Comparison of ENCODE assay signal across 8 cellular contexts in genomic region chr11:64317325-64317960, GRCh38. TPM values are rescaled to one million over a fixed set of nuclear protein-coding genes. Genes with fewer than 3 reads are reported as not detected.
A peak's percentile ranks its signal among the peaks of the same experiment; 100 is the strongest.
DNase-seq lines count a peak whose midpoint lies in the region; ATAC-seq and TF ChIP-seq lines count a peak whose summit lies in the region.

Gene TRMT112, minus strand, starts transcription at chr11:64317559. Its CDS starts 33 bp downstream, at chr11:64317526.

- TF ChIP-seq CTCF in parathyroid adenoma (IDR thresholded peaks at IDR 0.05) (no peak), transverse colon (IDR thresholded peaks at IDR 0.05) (no peak)

- ATAC-seq in HG02678 (IDR thresholded peaks at IDR 0.05; ENCODE audit: unreplicated experiment) (peak; percentile 62), Right ventricle myocardium superior (ENCODE audit: poor library complexity) (peak; percentile 85)
- peak; percentile 81 for ATAC-seq in activated naive CD8-positive, alpha-beta T cell treated with anti-CD3 and anti-CD28 coated beads, Interleukin-2, amount 50 U/mL, for 24 hours

- H3K27ac Mint-ChIP-seq in activated naive CD8-positive, alpha-beta T cell treated with anti-CD3 and anti-CD28 coated beads, Interleukin-2, amount 50 U/mL, for 24 hours: peak within 1 kb of the TSS; percentile 98

- peaks cover 40% of the 10 kb centered on the region for H3K36me3 Mint-ChIP-seq in activated naive CD8-positive, alpha-beta T cell treated with anti-CD3 and anti-CD28 coated beads, Interleukin-2, amount 50 U/mL, for 24 hours (ENCODE audit: low read depth)

- H2AFZ ChIP-seq in parathyroid adenoma: peak within 1 kb of the TSS; percentile 78

- peak within 1 kb of the TSS; percentile 97 for H3K4me3 Mint-ChIP-seq in activated naive CD8-positive, alpha-beta T cell treated with anti-CD3 and anti-CD28 coated beads, Interleukin-2, amount 50 U/mL, for 24 hours

- H3K4me3 ChIP-seq in parathyroid adenoma (ENCODE audit: low read depth, low read length) (peak within 1 kb of the TSS; percentile 92), transverse colon (peak within 1 kb of the TSS; percentile 51 to 91 (median 72))

- TF ChIP-seq POLR2A in GM10847 (IDR thresholded peaks at IDR 0.05; ENCODE audit: extremely low read depth, insufficient read length) (peak; percentile 81), transverse colon (IDR thresholded peaks at IDR 0.05) (peak; percentile 85)

- no peaks in the 10 kb centered on the region for H3K27me3 Mint-ChIP-seq in activated naive CD8-positive, alpha-beta T cell treated with anti-CD3 and anti-CD28 coated beads, Interleukin-2, amount 50 U/mL, for 24 hours

- H3K4me1 Mint-ChIP-seq in activated naive CD8-positive, alpha-beta T cell treated with anti-CD3 and anti-CD28 coated beads, Interleukin-2, amount 50 U/mL, for 24 hours: peaks cover 36% of the 10 kb centered on the region

- TF ChIP-seq EP300 in transverse colon (IDR thresholded peaks at IDR 0.05; ENCODE audit: low read depth): peak; percentile 20

- no peaks in the 10 kb centered on the region for H3K9me3 ChIP-seq in parathyroid adenoma (ENCODE audit: control insufficient read depth, low read length)
- H3K9me3 ChIP-seq in transverse colon: no peaks in the 10 kb centered on the region

- no peaks in the 10 kb centered on the region for H3K9me3 Mint-ChIP-seq in activated naive CD8-positive, alpha-beta T cell treated with anti-CD3 and anti-CD28 coated beads, Interleukin-2, amount 50 U/mL, for 24 hours

- in situ Hi-C loops in transverse colon (cut with MboI; ENCODE audit: low pct_ligation_motif_present in 1 of 4, low pct_unique_long_range_greater_than_20kb in 1 of 4, low sequenced_read_pairs in 3 of 4): no loop called here

- WGBS in transverse colon (ENCODE audit: low coverage in 1 of 2), 2 donors: 0% methylated on average over 43 of the region's 43 CpGs; no CpG with 5 or more reads in 1 of the 2 donors

- intact Hi-C loops in Right ventricle myocardium superior (cut with DNase I) (loop anchor here (5.0 kb wide), 1 partner anchor 40 kb away; the partner anchor contains the start of gene RPS6KA4), transverse colon (cut with DNase I; ENCODE audit: low total_unique reads) (no loop called here)

- peak; percentile 95 for DNase-seq in NCI-H1417 treated with DMSO at 0.1 percent for 48 hours (lab: John Stamatoyannopoulos, UW)
- peak; percentile 100 for DNase-seq in SW480 (ENCODE audit: low spot score)
- peak; percentile 94 for DNase-seq in activated naive CD8-positive, alpha-beta T cell treated with anti-CD3 and anti-CD28 coated beads, Interleukin-2, amount 50 U/mL, for 24 hours
- DNase-seq in Right ventricle myocardium superior: peak; percentile 96
- DNase-seq in transverse colon: peak; percentile 96

- no peaks in the 10 kb centered on the region for H3K79me2 ChIP-seq in parathyroid adenoma

- peak within 1 kb of the TSS; percentile 89 for H3K9ac ChIP-seq in parathyroid adenoma

- H3K27ac ChIP-seq in parathyroid adenoma: peak within 1 kb of the TSS; percentile 99
- H3K27ac ChIP-seq in transverse colon: peak within 1 kb of the TSS; percentile 95 to 99 (median 96)

- H3K4me1 ChIP-seq in parathyroid adenoma: peaks cover 4% of the 10 kb centered on the region
- peaks cover 4 to 61% (median 42%) of the 10 kb centered on the region in 4 donors for H3K4me1 ChIP-seq in transverse colon

- H3K27me3 ChIP-seq in parathyroid adenoma (ENCODE audit: control insufficient read depth, insufficient read depth, low read length): no peaks in the 10 kb centered on the region
- no peaks in the 10 kb centered on the region for H3K27me3 ChIP-seq in transverse colon

- H3K36me3 ChIP-seq in parathyroid adenoma (ENCODE audit: control insufficient read depth, insufficient read depth, low read length): no peaks in the 10 kb centered on the region
- peaks cover 0 to 11% (median 3%) of the 10 kb centered on the region in 4 donors for H3K36me3 ChIP-seq in transverse colon

- H3K4me2 ChIP-seq in parathyroid adenoma (ENCODE audit: low read length): peak within 1 kb of the TSS; percentile 99

RNA-seq across cellular contexts. Expression of gene TRMT112, which starts in this region (rescaled TPM):
- 97.5 TPM for total RNA-seq in Right ventricle myocardium superior
- total RNA-seq in transverse colon: 10 to 100 TPM; 59.1 to 99.9 (median 82.7) TPM

Comparison
In these comparisons a context has a peak if more than half of its experiments do, and no peak if none do; other contexts are left out.
1. Peak in every context shown above with its lines: DNase-seq, ATAC-seq, H3K4me3 ChIP-seq and H3K27ac ChIP-seq.